Comparison of ENCODE assay signal across 12 cellular contexts in the genomic region with DNA sequence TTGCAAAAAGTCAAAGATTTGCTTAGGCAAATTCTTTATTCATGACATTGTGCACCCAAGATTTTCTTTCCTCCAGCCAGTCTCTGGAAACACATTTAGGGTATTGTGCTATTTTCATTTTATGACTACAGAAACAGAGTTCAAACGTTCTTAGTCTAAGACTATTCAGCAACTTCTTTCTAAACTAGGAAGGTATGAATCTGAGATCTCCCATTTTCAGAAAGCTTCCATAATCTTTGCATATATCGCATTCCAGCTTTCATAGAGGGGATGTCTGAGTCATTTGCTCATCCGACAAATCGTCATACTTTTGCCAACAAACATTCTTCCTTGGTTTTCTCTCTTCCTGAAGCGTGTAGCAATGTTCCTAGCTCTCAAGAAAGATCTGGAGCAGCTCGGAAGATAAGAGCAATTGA. TPM values are rescaled to one million over a fixed set of nuclear protein-coding genes. Genes with fewer than 3 reads are reported as not detected.
DNase-seq lines count a peak whose midpoint lies in the region; ATAC-seq and TF ChIP-seq lines count a peak whose summit lies in the region.
"Had no signal": no experiment of that assay in that cellular context is flagged by ENCODE, and none has a peak within 500 bp of the region (broad histone marks: within the 10 kb centered on the region; RNA-seq: fewer than 3 reads in every experiment).

No MANE protein-coding gene starts in this region.

- no peak for TF ChIP-seq CTCF in fibroblast of the aortic adventitia (IDR thresholded peaks at IDR 0.05; ENCODE audit: insufficient read depth, low read length)

- intact Hi-C loops in left colon (cut with DNase I, micrococcal nuclease), result no loop called here

- ATAC-seq in SK-N-SH treated with all-trans-retinoic acid at 6 μM for 48 hours (peak; percentile 63), left colon (no peak)
- ATAC-seq: activated T-helper 17 cell treated with anti-CD3 and anti-CD28 coated beads, Interleukin-2, amount 50 U/mL, for 72 hours; left cardiac atrium had no signal

- DNase-seq in GM03348 (ENCODE audit: low spot score) (peak; percentile 73), fibroblast of the aortic adventitia (ENCODE audit: low read depth) (peak; percentile 95), skeletal muscle cell (ENCODE audit: low read depth) (peak; percentile 81), left colon (no peak), NCI-H146 (lab: John Stamatoyannopoulos, UW) (no peak), NCI-H1436 (lab: John Stamatoyannopoulos, UW) (no peak), NCI-H1105 (lab: John Stamatoyannopoulos, UW) (no peak)
- DNase-seq: central memory CD4-positive, alpha-beta T cell; esophagus squamous epithelium; left cardiac atrium had no signal

- no peak overlapping the region for H3K4me3 ChIP-seq in fibroblast of the aortic adventitia (ENCODE audit: low read depth, low read length)
- no peak overlapping the region for H3K4me3 ChIP-seq in skeletal muscle cell (ENCODE audit: low read depth, low read length)

TF ChIP-seq in SK-N-SH treated with all-trans-retinoic acid at 6 μM for 48 hours, 23 proteins besides CTCF, POLR2A, EP300 and RAD21:
- TF ChIP-seq CREB5 (CRISPR knock-in tag; IDR thresholded peaks at IDR 0.05; ENCODE audit: low read depth) (peak; percentile 64; the same call in 1 of the 2 replicates), ISL1 (CRISPR knock-in tag; IDR thresholded peaks at IDR 0.05) (peak; percentile 76), TCF4 (CRISPR knock-in tag; IDR thresholded peaks at IDR 0.05; ENCODE audit: borderline replicate concordance) (no peak), ZFP3 (CRISPR knock-in tag; IDR thresholded peaks at IDR 0.05) (0 out of 2 replicates have a peak, but pooled peaks have one; percentile 24)
TF ChIP-seq in SK-N-SH treated with all-trans-retinoic acid at 6 μM for 48 hours: peak in this region for 3.

RNA-seq across cellular contexts. Expression of gene PAPPA, which starts 1.6 kb away (rescaled TPM):
- total RNA-seq in fibroblast of the aortic adventitia (ENCODE audit: low replicate concordance) (12.3 and 80.5 TPM in 2 replicates), left colon (1 to 10 TPM in 1 of 2 donors, under 1 TPM in 1; 0.82 to 1.6 TPM)

Comparison
In these comparisons a context has a peak if more than half of its experiments do, and no peak if none do; other contexts are left out.
1. DNase-seq: peak in GM03348 (single experiment), fibroblast of the aortic adventitia (single experiment) and skeletal muscle cell (single experiment); none in left colon (0 of 2), NCI-H146 (single experiment), NCI-H1436 (single experiment) and NCI-H1105 (single experiment).